16 cellular contexts compared by ENCODE assay signal in the genomic region with DNA sequence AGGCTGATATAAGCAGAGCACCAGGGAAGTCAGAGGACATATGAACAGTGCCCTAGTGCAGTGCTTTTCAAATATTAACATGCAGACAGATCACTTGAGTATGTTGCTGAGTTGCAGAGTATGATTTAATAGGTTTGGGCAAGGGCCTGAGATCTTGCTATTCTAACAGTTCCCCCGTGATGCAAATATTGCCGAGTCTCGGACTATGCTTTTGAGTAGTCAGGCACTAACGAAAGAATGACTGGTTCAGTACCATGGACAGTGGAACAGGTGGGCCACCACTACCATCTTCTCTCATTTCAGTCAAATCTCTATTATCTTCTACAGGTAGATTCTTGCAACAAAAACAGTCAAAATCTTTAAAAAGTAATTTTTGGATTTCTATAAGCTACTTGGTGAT. TPM values are rescaled to one million over a fixed set of nuclear protein-coding genes. Genes with fewer than 3 reads are reported as not detected.
DNase-seq lines count a peak whose midpoint lies in the region; ATAC-seq, FAIRE-seq and TF ChIP-seq lines count a peak whose summit lies in the region.
"Had no signal": no experiment of that assay in that cellular context is flagged by ENCODE, and none has a peak within 500 bp of the region (broad histone marks: within the 10 kb centered on the region; RNA-seq: fewer than 3 reads in every experiment).

No MANE protein-coding gene starts in this region.

- TF ChIP-seq POLR2A in A549 (IDR thresholded peaks at IDR 0.05; ENCODE audit: low read length): no peak
- no peak for TF ChIP-seq POLR2A in gastroesophageal sphincter (IDR thresholded peaks at IDR 0.05)

- H3K4me3 ChIP-seq in A549 (no peak overlapping the region), gastroesophageal sphincter (no peak overlapping the region)
- H3K4me3 ChIP-seq: dorsolateral prefrontal cortex, prostate gland had no signal

- no peaks in the 10 kb centered on the region for H3K9me3 ChIP-seq in A549
- no peaks in the 10 kb centered on the region for H3K9me3 ChIP-seq in gastroesophageal sphincter
- H3K9me3 ChIP-seq: prostate gland had no signal

- H3K27ac ChIP-seq in A549: no peak overlapping the region
- H3K27ac ChIP-seq in gastroesophageal sphincter: no peak overlapping the region
- H3K27ac ChIP-seq: dorsolateral prefrontal cortex, prostate gland had no signal

- H3K36me3 ChIP-seq in gastroesophageal sphincter: no peaks in the 10 kb centered on the region
- H3K36me3 ChIP-seq: prostate gland had no signal

- no peak for TF ChIP-seq RAD21 in A549 (conservative IDR thresholded peaks at IDR 0.05 in 1 of 2, IDR thresholded peaks at IDR 0.05 in 1 of 2)

- TF ChIP-seq EP300 in A549 (IDR thresholded peaks at IDR 0.05) (no peak), gastroesophageal sphincter (IDR thresholded peaks at IDR 0.05) (no peak)

- ATAC-seq in A549 (no peak), GM18909 (IDR thresholded peaks at IDR 0.05; ENCODE audit: poor library complexity, unreplicated experiment) (no peak), GM21526 (IDR thresholded peaks at IDR 0.05; ENCODE audit: low FRiP score, unreplicated experiment) (no peak), gastroesophageal sphincter (no peak)
- ATAC-seq: T-helper 17 cell had no signal

- peaks cover 4% of the 10 kb centered on the region for H3K36me3 Mint-ChIP-seq in activated T-helper 1 cell treated with anti-CD3 and anti-CD28 coated beads, Interleukin-12 subunit alpha, Interleukin-12 subunit beta, Interleukin-2, Interleukin-4 antibody, amounts not matched to agents 30 ng/mL and 10 ng/mL and 1 ng/mL, durations not matched to agents 14 hours and 24 hours and 36 hours (ENCODE audit: low read depth)

- TF ChIP-seq CTCF in A549 (IDR thresholded peaks at IDR 0.05) (no peak), gastroesophageal sphincter (IDR thresholded peaks at IDR 0.05) (no peak)

- H3K9me3 Mint-ChIP-seq in activated T-helper 1 cell treated with anti-CD3 and anti-CD28 coated beads, Interleukin-12 subunit alpha, Interleukin-12 subunit beta, Interleukin-2, Interleukin-4 antibody, amounts not matched to agents 30 ng/mL and 10 ng/mL and 1 ng/mL, durations not matched to agents 14 hours and 24 hours and 36 hours: peaks cover 12% of the 10 kb centered on the region

- H3K4me2 ChIP-seq in A549: no peak overlapping the region

- intact Hi-C loops in activated T-helper 1 cell treated with anti-CD3 and anti-CD28 coated beads, Interleukin-12 subunit alpha, Interleukin-12 subunit beta, Interleukin-2, Interleukin-4 antibody, amounts not matched to agents 30 ng/mL and 10 ng/mL and 1 ng/mL, durations not matched to agents 14 hours and 24 hours and 36 hours (cut with micrococcal nuclease): loop anchor here (2.0 kb wide), 1 partner anchor 37 kb away; no protein-coding TSS in a partner anchor

- no peak overlapping the region for H3K4me3 Mint-ChIP-seq in activated T-helper 1 cell treated with anti-CD3 and anti-CD28 coated beads, Interleukin-12 subunit alpha, Interleukin-12 subunit beta, Interleukin-2, Interleukin-4 antibody, amounts not matched to agents 30 ng/mL and 10 ng/mL and 1 ng/mL, durations not matched to agents 14 hours and 24 hours and 36 hours
- H3K4me3 Mint-ChIP-seq: T-helper 17 cell had no signal

- H3K27me3 Mint-ChIP-seq in activated T-helper 1 cell treated with anti-CD3 and anti-CD28 coated beads, Interleukin-12 subunit alpha, Interleukin-12 subunit beta, Interleukin-2, Interleukin-4 antibody, amounts not matched to agents 30 ng/mL and 10 ng/mL and 1 ng/mL, durations not matched to agents 14 hours and 24 hours and 36 hours (ENCODE audit: insufficient read depth): peaks cover 24% of the 10 kb centered on the region
- H3K27me3 Mint-ChIP-seq: T-helper 17 cell had no signal

- POLR2A ChIA-PET in A549 (lab: Yijun Ruan, JAX): no interaction called here

- H3K4me1 Mint-ChIP-seq in activated T-helper 1 cell treated with anti-CD3 and anti-CD28 coated beads, Interleukin-12 subunit alpha, Interleukin-12 subunit beta, Interleukin-2, Interleukin-4 antibody, amounts not matched to agents 30 ng/mL and 10 ng/mL and 1 ng/mL, durations not matched to agents 14 hours and 24 hours and 36 hours (ENCODE audit: low read depth): peaks cover 18% of the 10 kb centered on the region

- no peak for DNase-seq in A549 (ENCODE audit: low read depth in 1 of 2, low spot score in 1 of 2)
- DNase-seq in HT-29 (ENCODE audit: low spot score): peak; percentile 7
- DNase-seq in astrocyte of the hippocampus (ENCODE audit: low read depth, low spot score): peak; percentile 21
- peak; percentile 38 for DNase-seq in iPS-NIHi7 (ENCODE audit: extremely low spot score)
- no peak for DNase-seq in activated T-helper 1 cell treated with anti-CD3 and anti-CD28 coated beads, Interleukin-12 subunit alpha, Interleukin-12 subunit beta, Interleukin-2, Interleukin-4 antibody, amounts not matched to agents 30 ng/mL and 10 ng/mL and 1 ng/mL, durations not matched to agents 14 hours and 24 hours and 36 hours (ENCODE audit: low spot score)
- DNase-seq: dorsolateral prefrontal cortex, IMR-90, NCI-H146, NCI-H524, T-helper 17 cell had no signal

- peaks cover 33% of the 10 kb centered on the region for H3K27me3 ChIP-seq in gastroesophageal sphincter

- H3K4me1 ChIP-seq in A549 (0 out of 3 replicates have a peak, but pooled peaks cover 2% of the 10 kb centered on the region), gastroesophageal sphincter (peaks cover 0 to 17% (median 10%) of the 10 kb centered on the region in 3 donors)
- H3K4me1 ChIP-seq: prostate gland had no signal

- no peak overlapping the region for H3K27ac Mint-ChIP-seq in activated T-helper 1 cell treated with anti-CD3 and anti-CD28 coated beads, Interleukin-12 subunit alpha, Interleukin-12 subunit beta, Interleukin-2, Interleukin-4 antibody, amounts not matched to agents 30 ng/mL and 10 ng/mL and 1 ng/mL, durations not matched to agents 14 hours and 24 hours and 36 hours
- H3K27ac Mint-ChIP-seq: T-helper 17 cell had no signal

- FAIRE-seq in A549 (lab: Jason Lieb, UNC): no peak
- FAIRE-seq: astrocyte, RCC 7860 had no signal

- CTCF ChIA-PET in A549 (lab: Yijun Ruan, JAX): no interaction called here

- 5% methylated on average over 4 of the region's 4 CpGs for WGBS in A549 (ENCODE audit: missing lambda C conversion rate)
- 42 to 57% methylated on average over 4 of the region's 4 CpGs for WGBS in gastroesophageal sphincter (ENCODE audit: low coverage in 1 of 2), 2 donors

TF ChIP-seq in A549, 52 proteins besides CTCF, POLR2A, EP300 and RAD21:
- no peak for TF ChIP-seq MAZ (IDR thresholded peaks at IDR 0.05; ENCODE audit: borderline replicate concordance, low read depth, low read length)
- TF ChIP-seq ATOH8 (CRISPR knock-in tag; IDR thresholded peaks at IDR 0.05; ENCODE audit: low read depth): no peak
- peak; percentile 88 for TF ChIP-seq REST (IDR thresholded peaks at IDR 0.05)
- peak; percentile 68; the same call in 1 of the 2 replicates for TF ChIP-seq EHMT2 (IDR thresholded peaks at IDR 0.05; ENCODE audit: low read depth)

RNA-seq across cellular contexts. Expression of gene TMEM200A, which starts 3.7 kb away (rescaled TPM):
- polyA plus RNA-seq in A549 (2011; rRNA removed) (0.03 TPM in 1 of 2 replicates, not detected in the other), A549 (2017; fragmentation: RNase III; extraction: RNeasy Plus Mini Kit Qiagen cat#74134 plus additional on column Dnase treatment) (not detected in 3 replicates)
- not detected in 2 replicates for polyA plus RNA-seq in A549 (2012; cell fraction: cytosol; rRNA removed)
- polyA plus RNA-seq in A549 (2012; cell fraction: nucleus; rRNA removed): not detected in 2 replicates
- polyA minus RNA-seq in A549 (2011; rRNA and poly(A)+ RNA removed): not detected in 2 replicates
- total RNA-seq in HT-29 (2014; rRNA removed; shearing (Covaris generic)): not detected in 2 replicates
- 1 to 10 TPM in 2 of 4 donors, under 1 TPM in 2; 0.46 to 1.3 (median 0.87) TPM for total RNA-seq in gastroesophageal sphincter
- 0.67 and 0.69 TPM in 2 replicates for total RNA-seq in activated T-helper 1 cell treated with anti-CD3 and anti-CD28 coated beads, Interleukin-12 subunit alpha, Interleukin-12 subunit beta, Interleukin-2, Interleukin-4 antibody, amounts not matched to agents 30 ng/mL and 10 ng/mL and 1 ng/mL, durations not matched to agents 14 hours and 24 hours and 36 hours

Comparison
In these comparisons a context has a peak if more than half of its experiments do, and no peak if none do; other contexts are left out.
1. DNase-seq: peak in HT-29 (single experiment), astrocyte of the hippocampus (single experiment) and iPS-NIHi7 (single experiment); none in A549 (0 of 2) and activated T-helper 1 cell treated with anti-CD3 and anti-CD28 coated beads, Interleukin-12 subunit alpha, Interleukin-12 subunit beta, Interleukin-2, Interleukin-4 antibody, amounts not matched to agents 30 ng/mL and 10 ng/mL and 1 ng/mL, durations not matched to agents 14 hours and 24 hours and 36 hours (single experiment).